ENCODE assay signal across 13 cellular contexts in the genomic region with DNA sequence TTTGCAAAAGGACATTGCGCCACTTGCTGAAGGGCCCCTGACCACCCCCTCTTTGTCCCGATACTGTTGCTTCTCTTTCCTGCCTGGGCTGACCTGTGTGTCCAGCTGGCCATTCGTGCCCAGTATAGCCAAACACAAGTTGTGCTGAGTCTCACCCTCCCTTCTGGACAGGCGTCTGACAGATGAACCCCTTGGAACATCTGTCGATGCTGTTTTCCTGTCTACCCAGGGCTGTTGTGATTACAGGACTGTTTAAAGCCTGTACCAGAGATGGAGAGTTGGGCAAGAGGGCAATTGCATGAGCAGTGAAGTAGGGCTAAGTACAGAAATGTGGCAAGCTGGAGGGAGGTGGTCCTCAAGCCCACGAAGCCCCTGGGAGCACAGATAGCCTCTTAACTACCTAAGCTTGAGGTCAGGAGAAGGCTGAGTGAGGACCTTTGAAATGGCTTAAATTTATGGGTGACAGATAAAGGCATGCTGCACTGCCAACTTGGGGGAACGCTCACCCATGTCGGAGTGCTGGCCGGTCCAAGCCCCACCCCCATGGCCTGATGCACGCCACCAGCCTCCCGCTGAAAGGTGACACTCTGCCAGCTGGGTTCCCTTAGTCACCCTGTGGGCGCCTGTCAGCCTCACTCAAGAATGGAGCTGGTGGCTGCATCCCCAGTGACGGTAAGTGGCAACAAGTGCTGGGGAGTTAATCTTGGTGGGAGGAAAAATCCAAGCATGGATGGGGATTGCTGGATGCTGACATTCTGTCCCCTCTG. TPM values are rescaled to one million over a fixed set of nuclear protein-coding genes. Genes with fewer than 3 reads are reported as not detected.
DNase-seq lines count a peak whose midpoint lies in the region; ATAC-seq and TF ChIP-seq lines count a peak whose summit lies in the region.
"Had no signal": no experiment of that assay in that cellular context is flagged by ENCODE, and none has a peak within 500 bp of the region (broad histone marks: within the 10 kb centered on the region; RNA-seq: fewer than 3 reads in every experiment).

No MANE protein-coding gene starts in this region.

- H3K9me1 ChIP-seq in IMR-90 (ENCODE audit: insufficient read depth, low read length), result no peaks in the 10 kb centered on the region

- POLR2A ChIA-PET in IMR-90 (lab: Charles Lee; ENCODE audit: unreplicated experiment), result interaction anchor here (0.5 kb wide), 1 partner anchor 17 kb away, joined by 3 read pairs; no protein-coding TSS in a partner anchor

- no peak for DNase-seq in IMR-90
- peak; percentile 28 for DNase-seq in SHP77 treated with DMSO at 0.1 percent for 48 hours (lab: John Stamatoyannopoulos, UW)
- DNase-seq in left ventricle myocardium inferior, result peak; percentile 81
- DNase-seq in sciatic nerve (ENCODE audit: low spot score), result peak; percentile 62
- DNase-seq in activated T-cell treated with anti-CD3 and anti-CD28 coated beads, Interleukin-2, amount 50 U/mL, for 72 hours, result no peak
- no peak for DNase-seq in COLO829 (ENCODE audit: low spot score)
- DNase-seq in effector CD4-positive, alpha-beta T cell, result no peak
- DNase-seq: activated naive CD4-positive, alpha-beta T cell treated with Interleukin-2 at 50 U/mL for 16 hours; DND-41; NCI-H526 treated with DMSO at 0.1 percent for 48 hours; stimulated activated naive CD8-positive, alpha-beta T cell treated with anti-CD3 and anti-CD28 coated beads, Interleukin-15, Interleukin-2, amounts not matched to agents 100 U/mL and 50 U/mL, for 24 hours had no signal

- H4K20me1 ChIP-seq in IMR-90 (ENCODE audit: insufficient read depth, low read length), result no peaks in the 10 kb centered on the region

- H3K4me1 ChIP-seq in IMR-90 (ENCODE audit: control insufficient read depth, insufficient read depth, low read length) (peaks cover 4% of the 10 kb centered on the region; the same call in 1 of the 2 replicates), left ventricle myocardium inferior (peaks cover 100% of the 10 kb centered on the region)

- H3K27me3 Mint-ChIP-seq in activated T-cell treated with anti-CD3 and anti-CD28 coated beads, Interleukin-2, amount 50 U/mL, for 72 hours (ENCODE audit: low read depth), result no peaks in the 10 kb centered on the region

- in situ Hi-C loops in IMR-90 (cut with MboI; ENCODE audit: low sequenced_read_pairs), result no loop called here

- intact Hi-C loops in IMR-90 (cut with micrococcal nuclease) (no loop called here), left ventricle myocardium inferior (cut with micrococcal nuclease) (no loop called here), sciatic nerve (cut with DNase I) (no loop called here)

- no peak for TF ChIP-seq RAD21 in IMR-90 (IDR thresholded peaks at IDR 0.05; ENCODE audit: low read length)

- no peak overlapping the region for H4K91ac ChIP-seq in IMR-90 (ENCODE audit: insufficient read depth, low read depth, low read length)

- H3K27me3 ChIP-seq in IMR-90 (ENCODE audit: control insufficient read depth, insufficient read depth, low read length) (peaks cover 8% of the 10 kb centered on the region), left ventricle myocardium inferior (ENCODE audit: low read depth) (no peaks in the 10 kb centered on the region)

- H3K4me3 ChIP-seq in IMR-90 (ENCODE audit: insufficient read depth, low read depth, low read length) (no peak overlapping the region), left ventricle myocardium inferior (peak overlapping the region; percentile 50)
- H3K4me3 ChIP-seq: skin epidermis had no signal

- H3K4ac ChIP-seq in IMR-90 (ENCODE audit: low read depth, low read length), result no peak overlapping the region

- dilution Hi-C loops in IMR-90 (cut with HindIII; ENCODE audit: low sequenced_read_pairs, unreplicated experiment), result no loop called here

- ATAC-seq in IMR-90 (ENCODE audit: low read depth) (peak; percentile 45), sciatic nerve (peak; percentile 61), HG03095 (IDR thresholded peaks at IDR 0.05; ENCODE audit: unreplicated experiment) (no peak)
- ATAC-seq in activated T-cell treated with anti-CD3 and anti-CD28 coated beads, Interleukin-2, amount 50 U/mL, for 72 hours (replicated peaks in 1 of 2), result no peak
- ATAC-seq: stimulated activated naive CD8-positive, alpha-beta T cell treated with anti-CD3 and anti-CD28 coated beads, Interleukin-15, Interleukin-2, amounts not matched to agents 100 U/mL and 50 U/mL, for 24 hours had no signal

- no peaks in the 10 kb centered on the region for H3K79me1 ChIP-seq in IMR-90 (ENCODE audit: low read depth in 1 of 2, low read length in 2 of 2)

- H2BK5ac ChIP-seq in IMR-90 (ENCODE audit: low read depth, low read length, poor library complexity, severe bottlenecking), result no peak overlapping the region

- H2BK120ac ChIP-seq in IMR-90 (ENCODE audit: low read depth, low read length), result no peak overlapping the region

- TF ChIP-seq CTCF in IMR-90 (conservative IDR thresholded peaks at IDR 0.05; ENCODE audit: low read depth, low read length), result no peak
- no peak for TF ChIP-seq CTCF in left ventricle myocardium inferior (IDR thresholded peaks at IDR 0.05; ENCODE audit: borderline replicate concordance)

- H3K56ac ChIP-seq in IMR-90 (ENCODE audit: extremely low read depth, insufficient read depth, low read length), result no peak overlapping the region

- no peak overlapping the region for H3K4me2 ChIP-seq in IMR-90 (ENCODE audit: low read depth, low read length)

- H3K36me3 Mint-ChIP-seq in activated T-cell treated with anti-CD3 and anti-CD28 coated beads, Interleukin-2, amount 50 U/mL, for 72 hours (ENCODE audit: insufficient read depth in 2 of 2), result no peaks in the 10 kb centered on the region

- no peak overlapping the region for H2AK5ac ChIP-seq in IMR-90 (ENCODE audit: low read depth, low read length)

- H3K9me3 ChIP-seq in IMR-90 (ENCODE audit: control insufficient read depth, insufficient read depth, low read length), result no peaks in the 10 kb centered on the region
- peaks cover 3% of the 10 kb centered on the region for H3K9me3 ChIP-seq in left ventricle myocardium inferior (replicated peaks)

- CTCF ChIA-PET in IMR-90 (lab: Yijun Ruan, JAX), result interaction anchor here (0.6 to 0.9 kb wide), 2 partner anchors 8 to 24 kb away, joined by 4 read pairs; no protein-coding TSS in a partner anchor

- no peak overlapping the region for H3K27ac Mint-ChIP-seq in activated T-cell treated with anti-CD3 and anti-CD28 coated beads, Interleukin-2, amount 50 U/mL, for 72 hours

- H2BK15ac ChIP-seq in IMR-90 (ENCODE audit: low read depth, low read length), result no peak overlapping the region

- H2AK9ac ChIP-seq in IMR-90 (replicated peaks; ENCODE audit: low read depth, low read length, poor library complexity), result no peak overlapping the region

- H3K36me3 ChIP-seq in IMR-90 (ENCODE audit: control insufficient read depth, insufficient read depth, low read length) (no peaks in the 10 kb centered on the region), left ventricle myocardium inferior (peaks cover 17% of the 10 kb centered on the region)

- H2BK20ac ChIP-seq in IMR-90 (ENCODE audit: low read depth, low read length), result no peak overlapping the region

- TF ChIP-seq POLR2A in IMR-90 (IDR thresholded peaks at IDR 0.05; ENCODE audit: low read depth, low read length), result no peak

- no peak overlapping the region for H4K8ac ChIP-seq in IMR-90 (ENCODE audit: low read depth in 2 of 2, low read length in 2 of 2)

- BruUV-seq in IMR-90 (replicated peaks; lab: Mats Ljungman, UMichigan), result no TSS peak

- H3K9me3 Mint-ChIP-seq in activated T-cell treated with anti-CD3 and anti-CD28 coated beads, Interleukin-2, amount 50 U/mL, for 72 hours, result peaks cover 0 to 1% of the 10 kb centered on the region in 2 donors

- no peak overlapping the region for H3K18ac ChIP-seq in IMR-90 (ENCODE audit: low read depth, low read length)

- H3K4me3 Mint-ChIP-seq in activated T-cell treated with anti-CD3 and anti-CD28 coated beads, Interleukin-2, amount 50 U/mL, for 72 hours, result no peak overlapping the region

- H3K27ac ChIP-seq in IMR-90 (ENCODE audit: insufficient read depth, low read length) (no peak overlapping the region), left ventricle myocardium inferior (replicated peaks) (peak overlapping the region; percentile 97)
- H3K27ac ChIP-seq: skin epidermis had no signal

- no peak overlapping the region for H3K14ac ChIP-seq in IMR-90 (replicated peaks; ENCODE audit: low read depth, low read length)

- H3K23ac ChIP-seq in IMR-90 (ENCODE audit: low read depth, low read length), result no peak overlapping the region

- no peak overlapping the region for H3K9ac ChIP-seq in IMR-90 (ENCODE audit: low read depth, low read length)

- H2AFZ ChIP-seq in IMR-90 (replicated peaks; ENCODE audit: low read length, poor library complexity), result no peak overlapping the region

- WGBS in IMR-90 (ENCODE audit: extremely low coverage in 2 of 2, insufficient read length in 1 of 2), 2 experiments, result 24% methylated on average over 9 of the region's 13 CpGs; no CpG with 5 or more reads in 1 of the 2 experiments

- no peaks in the 10 kb centered on the region for H3K4me1 Mint-ChIP-seq in activated T-cell treated with anti-CD3 and anti-CD28 coated beads, Interleukin-2, amount 50 U/mL, for 72 hours (ENCODE audit: low read depth)

- H4K5ac ChIP-seq in IMR-90 (ENCODE audit: low read depth, low read length), result no peak overlapping the region

TF ChIP-seq in IMR-90, 13 proteins besides CTCF, POLR2A, EP300 and RAD21 (continues in another document):
- TF ChIP-seq SMC3 (IDR thresholded peaks at IDR 0.05; ENCODE audit: low read depth, low read length) (no peak), MAFK (IDR thresholded peaks at IDR 0.05; ENCODE audit: low read depth, low read length) (no peak), RFX5 (IDR thresholded peaks at IDR 0.05; ENCODE audit: low read depth, low read length) (no peak)

RNA-seq across cellular contexts. Expression of a gene that starts 14.6 kb away (rescaled TPM):
- total RNA-seq in IMR-90 (2012; rRNA removed) (1.1 and 2.0 TPM in 2 replicates), left ventricle myocardium inferior (123 TPM), sciatic nerve (112 TPM)
- polyA plus RNA-seq in IMR-90 (2012; rRNA removed), result 1.3 and 2.1 TPM in 2 replicates
- polyA plus RNA-seq in IMR-90 (2012; cell fraction: cytosol; rRNA removed), result 0.87 and 1.3 TPM in 2 replicates
- polyA plus RNA-seq in IMR-90 (2012; cell fraction: nucleus; rRNA removed; ENCODE audit: low replicate concordance), result 3.0 and 3.9 TPM in 2 replicates
- 10 to 100 TPM; 10.2 to 12.2 TPM for total RNA-seq in activated T-cell treated with anti-CD3 and anti-CD28 coated beads, Interleukin-2, amount 50 U/mL, for 72 hours

RNA-seq across cellular contexts. Expression of a gene that starts 33.5 kb away (rescaled TPM):
- 13.1 and 13.3 TPM in 2 replicates for total RNA-seq in IMR-90 (2012; rRNA removed)
- 14.5 and 16.0 TPM in 2 replicates for polyA plus RNA-seq in IMR-90 (2012; rRNA removed)
- polyA plus RNA-seq in IMR-90 (2012; cell fraction: cytosol; rRNA removed), result 7.7 and 16.7 TPM in 2 replicates
- 4.3 and 7.7 TPM in 2 replicates for polyA plus RNA-seq in IMR-90 (2012; cell fraction: nucleus; rRNA removed; ENCODE audit: low replicate concordance)
- 24.6 TPM for total RNA-seq in left ventricle myocardium inferior
- total RNA-seq in sciatic nerve, result 15.9 TPM
- 10 to 100 TPM; 52.0 to 58.1 TPM for total RNA-seq in activated T-cell treated with anti-CD3 and anti-CD28 coated beads, Interleukin-2, amount 50 U/mL, for 72 hours

RNA-seq across cellular contexts. Expression of a gene that starts 37.7 kb away (rescaled TPM):
- 14.9 and 18.3 TPM in 2 replicates for total RNA-seq in IMR-90 (2012; rRNA removed)
- 14.1 and 17.8 TPM in 2 replicates for polyA plus RNA-seq in IMR-90 (2012; rRNA removed)
- 8.6 and 11.2 TPM in 2 replicates for polyA plus RNA-seq in IMR-90 (2012; cell fraction: cytosol; rRNA removed)
- polyA plus RNA-seq in IMR-90 (2012; cell fraction: nucleus; rRNA removed; ENCODE audit: low replicate concordance), result 20.8 and 47.9 TPM in 2 replicates
- total RNA-seq in left ventricle myocardium inferior, result 6.5 TPM
- 12.6 TPM for total RNA-seq in sciatic nerve
- 10 to 100 TPM; 29.5 to 34.6 TPM for total RNA-seq in activated T-cell treated with anti-CD3 and anti-CD28 coated beads, Interleukin-2, amount 50 U/mL, for 72 hours

Comparison
In these comparisons a context has a peak if more than half of its experiments do, and no peak if none do; other contexts are left out.
1. ATAC-seq: peak in IMR-90 (single experiment) and sciatic nerve (single experiment); none in HG03095 (single experiment) and activated T-cell treated with anti-CD3 and anti-CD28 coated beads, Interleukin-2, amount 50 U/mL, for 72 hours (0 of 2).
2. DNase-seq: peak in SHP77 treated with DMSO at 0.1 percent for 48 hours (single experiment), left ventricle myocardium inferior (single experiment) and sciatic nerve (single experiment); none in IMR-90 (single experiment), activated T-cell treated with anti-CD3 and anti-CD28 coated beads, Interleukin-2, amount 50 U/mL, for 72 hours (0 of 2), COLO829 (single experiment) and effector CD4-positive, alpha-beta T cell (single experiment).